8 cellular contexts compared by ENCODE assay signal in genomic region chr22:46148885-46149492, GRCh38.
DNase-seq lines count a peak whose midpoint lies in the region; FAIRE-seq and TF ChIP-seq lines count a peak whose summit lies in the region.

No MANE protein-coding gene starts in this region.

- H3K27me3 ChIP-seq in muscle layer of duodenum (ENCODE audit: low read depth, low read length): no peaks in the 10 kb centered on the region

- H3K27ac ChIP-seq in 22Rv1: peak overlapping the region; percentile 46; the same call in 1 of the 2 replicates
- peak overlapping the region; percentile 31 for H3K27ac ChIP-seq in muscle layer of duodenum (ENCODE audit: low read length)

- DNase-seq in HTR-8/SVneo (ENCODE audit: insufficient read length, low spot score) (no peak), choroid plexus epithelial cell (ENCODE audit: low read depth) (no peak), NCI-H1694 treated with DMSO at 0.1 percent for 48 hours (lab: John Stamatoyannopoulos, UW) (no peak), GM20000 (ENCODE audit: low spot score) (no peak), NCI-H2107 treated with DMSO at 0.1 percent for 48 hours (lab: John Stamatoyannopoulos, UW; ENCODE audit: unreplicated experiment) (no peak), DMS79 (lab: John Stamatoyannopoulos, UW) (no peak)

- H3K36me3 ChIP-seq in muscle layer of duodenum (ENCODE audit: control insufficient read depth in 1 of 2, insufficient read depth in 2 of 2, low read length in 2 of 2): no peaks in the 10 kb centered on the region

- no peaks in the 10 kb centered on the region for H3K9me3 ChIP-seq in muscle layer of duodenum (ENCODE audit: control insufficient read depth in 1 of 2, low read length in 2 of 2)

- peak; percentile 26 for FAIRE-seq in HTR-8/SVneo (lab: Jason Lieb, UNC)

- H3K4me3 ChIP-seq in choroid plexus epithelial cell (ENCODE audit: low read depth, low read length) (peak overlapping the region; percentile 77), muscle layer of duodenum (ENCODE audit: low read depth in 1 of 2, low read length in 2 of 2) (peak overlapping the region; percentile 52 to 82)

- H3K4me1 ChIP-seq in muscle layer of duodenum (ENCODE audit: control insufficient read depth in 1 of 2, insufficient read depth in 2 of 2, low read length in 2 of 2): peaks cover 13 to 26% of the 10 kb centered on the region in 2 donors

- TF ChIP-seq CTCF in 22Rv1 (IDR thresholded peaks at IDR 0.05) (no peak), choroid plexus epithelial cell (conservative IDR thresholded peaks at IDR 0.05; ENCODE audit: low read depth, low read length) (no peak), GM20000 (IDR thresholded peaks at IDR 0.05; ENCODE audit: extremely low read depth, missing control alignments) (no peak)
